21 cellular contexts compared by ENCODE assay signal in the genomic region with DNA sequence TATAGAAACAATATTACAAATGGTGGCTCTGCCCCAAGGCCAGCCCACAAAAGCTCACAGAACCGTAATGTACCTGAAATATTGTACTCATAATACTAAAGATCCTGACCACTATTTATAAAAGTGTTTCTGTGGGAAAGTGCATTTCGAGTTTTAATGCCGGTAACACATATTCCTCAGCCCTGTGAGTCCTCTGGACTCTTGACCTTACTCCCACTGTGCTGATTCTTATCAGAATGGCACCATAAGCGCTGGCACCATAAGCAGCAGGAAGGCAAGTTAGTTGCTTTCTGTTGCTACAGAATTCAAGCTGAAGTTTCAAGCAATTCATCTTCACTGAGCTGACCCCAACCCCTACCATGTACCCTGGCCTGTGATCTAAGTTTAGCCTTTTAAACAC. TPM values are rescaled to one million over a fixed set of nuclear protein-coding genes. Genes with fewer than 3 reads are reported as not detected.
DNase-seq lines count a peak whose midpoint lies in the region; ATAC-seq, FAIRE-seq and TF ChIP-seq lines count a peak whose summit lies in the region.
"Had no signal": no experiment of that assay in that cellular context is flagged by ENCODE, and none has a peak within 500 bp of the region (broad histone marks: within the 10 kb centered on the region; RNA-seq: fewer than 3 reads in every experiment).

No MANE protein-coding gene starts in this region.

- no peaks in the 10 kb centered on the region for H3F3A ChIP-seq in GM23338 (replicated peaks; ENCODE audit: low read depth)

- H3K9me3 Mint-ChIP-seq in GM23338, result no peaks in the 10 kb centered on the region; the same call in 2 of the 3 replicates
- H3K9me3 Mint-ChIP-seq: CD4-positive, alpha-beta T cell; HFFc6 had no signal

- H4K20me1 ChIP-seq in GM23338 (replicated peaks; ENCODE audit: insufficient read depth), result no peaks in the 10 kb centered on the region
- no peaks in the 10 kb centered on the region for H4K20me1 ChIP-seq in hepatocyte (ENCODE audit: insufficient read depth, poor library complexity, severe bottlenecking)

- H3K9ac ChIP-seq in liver (ENCODE audit: low read depth in 1 of 2, low read length in 2 of 2), result no peak overlapping the region
- H3K9ac ChIP-seq in trophoblast cell (ENCODE audit: low read length), result no peak overlapping the region

- no peak overlapping the region for H3K4me3 Mint-ChIP-seq in GM23338
- H3K4me3 Mint-ChIP-seq: CD4-positive, alpha-beta T cell; HFFc6 had no signal

- no peaks in the 10 kb centered on the region for H3K27me3 ChIP-seq in GM23338 (ENCODE audit: insufficient read depth)
- no peaks in the 10 kb centered on the region for H3K27me3 ChIP-seq in hepatocyte
- no peaks in the 10 kb centered on the region for H3K27me3 ChIP-seq in liver (ENCODE audit: control insufficient read depth in 4 of 4, insufficient read depth in 4 of 4, low read length in 3 of 4)
- no peaks in the 10 kb centered on the region for H3K27me3 ChIP-seq in small intestine (ENCODE audit: control insufficient read depth in 2 of 2, insufficient read depth in 2 of 2, low read length in 2 of 2)
- H3K27me3 ChIP-seq in trophoblast cell (ENCODE audit: insufficient read depth, low read length), result no peaks in the 10 kb centered on the region

- ATAC-seq in GM23338, result no peak
- ATAC-seq: A549, HCT116, K562 had no signal

- TF ChIP-seq CTCF in GM23338 (conservative IDR thresholded peaks at IDR 0.05; ENCODE audit: low read depth in 2 of 2) (no peak), hepatocyte (IDR thresholded peaks at IDR 0.05; ENCODE audit: poor library complexity) (no peak), liver (IDR thresholded peaks at IDR 0.05; ENCODE audit: low read depth, low read length, missing input control) (no peak), coronary artery (IDR thresholded peaks at IDR 0.05) (no peak)

- H3K14ac ChIP-seq in trophoblast cell (ENCODE audit: low read length), result no peak overlapping the region

- no peak overlapping the region for H3K23ac ChIP-seq in trophoblast cell (ENCODE audit: low read length)

- peaks cover 9% of the 10 kb centered on the region; the same call in 2 of the 3 replicates for H3K4me1 Mint-ChIP-seq in GM23338

- no peak overlapping the region for H4K12ac ChIP-seq in trophoblast cell (ENCODE audit: low read depth, low read length)

- H3K4ac ChIP-seq in trophoblast cell (ENCODE audit: low read depth, low read length), result no peak overlapping the region

- H3K79me1 ChIP-seq in trophoblast cell (ENCODE audit: low read length), result no peaks in the 10 kb centered on the region

- H3K79me2 ChIP-seq in GM23338 (replicated peaks; ENCODE audit: insufficient read depth) (no peaks in the 10 kb centered on the region), hepatocyte (no peaks in the 10 kb centered on the region), trophoblast cell (ENCODE audit: control insufficient read depth, insufficient read depth, low read length, poor library complexity) (no peaks in the 10 kb centered on the region)

- peak; percentile 10 to 42 for TF ChIP-seq RAD21 in liver (IDR thresholded peaks at IDR 0.05)

- no peaks in the 10 kb centered on the region for H3K9me2 ChIP-seq in GM23338 (ENCODE audit: insufficient read depth)
- no peaks in the 10 kb centered on the region for H3K9me2 ChIP-seq in hepatocyte (replicated peaks; ENCODE audit: insufficient read depth)

- H4K91ac ChIP-seq in trophoblast cell (ENCODE audit: low read depth, low read length), result no peak overlapping the region

- H2AK5ac ChIP-seq in trophoblast cell (ENCODE audit: low read length), result no peak overlapping the region

- H3K9me3 ChIP-seq in hepatocyte (ENCODE audit: low read depth) (no peaks in the 10 kb centered on the region), liver (ENCODE audit: control insufficient read depth in 4 of 4, low read length in 3 of 4) (no peaks in the 10 kb centered on the region), small intestine (ENCODE audit: control insufficient read depth, low read depth) (no peaks in the 10 kb centered on the region), trophoblast cell (ENCODE audit: insufficient read depth, low read depth, low read length) (no peaks in the 10 kb centered on the region)
- H3K9me3 ChIP-seq: A549 had no signal

- no peaks in the 10 kb centered on the region for H3K27me3 Mint-ChIP-seq in GM23338 (ENCODE audit: insufficient read depth, low read depth, poor library complexity)
- H3K27me3 Mint-ChIP-seq: CD4-positive, alpha-beta T cell had no signal

- FAIRE-seq in small intestine (lab: Jason Lieb, UNC), result no peak
- FAIRE-seq: A549, GM12892, K562 had no signal

- H2AFZ ChIP-seq in GM23338 (peak overlapping the region; percentile 14; the same call in 1 of the 2 replicates), hepatocyte (no peak overlapping the region), trophoblast cell (ENCODE audit: insufficient read depth, low read length, poor library complexity) (no peak overlapping the region)

- H2BK5ac ChIP-seq in trophoblast cell (ENCODE audit: low read depth, low read length, poor library complexity), result no peak overlapping the region

- H2BK120ac ChIP-seq in trophoblast cell (ENCODE audit: insufficient read depth, low read length, poor library complexity), result no peak overlapping the region

- H3K36me3 ChIP-seq in GM23338 (ENCODE audit: insufficient read depth) (no peaks in the 10 kb centered on the region), hepatocyte (replicated peaks; ENCODE audit: insufficient read depth, low read depth) (no peaks in the 10 kb centered on the region), liver (ENCODE audit: control insufficient read depth in 4 of 4, insufficient read depth in 3 of 4, low read depth in 1 of 4, low read length in 3 of 4) (no peaks in the 10 kb centered on the region), small intestine (ENCODE audit: control insufficient read depth in 2 of 2, insufficient read depth in 2 of 2, low read length in 2 of 2) (no peaks in the 10 kb centered on the region), trophoblast cell (ENCODE audit: control insufficient read depth in 1 of 2, insufficient read depth in 2 of 2, low read length in 2 of 2) (no peaks in the 10 kb centered on the region)

- H3K4me1 ChIP-seq in GM23338 (ENCODE audit: insufficient read depth), result no peaks in the 10 kb centered on the region; the same call in 1 of the 2 replicates
- peaks cover 11% of the 10 kb centered on the region for H3K4me1 ChIP-seq in hepatocyte (ENCODE audit: insufficient read depth)
- peaks cover 0 to 25% (median 19%) of the 10 kb centered on the region in 4 donors for H3K4me1 ChIP-seq in liver (ENCODE audit: control insufficient read depth in 4 of 4, insufficient read depth in 4 of 4, low read length in 3 of 4)
- H3K4me1 ChIP-seq in small intestine (ENCODE audit: control insufficient read depth in 2 of 2, insufficient read depth in 1 of 2, low read depth in 1 of 2, low read length in 1 of 2), result peaks cover 3 to 12% of the 10 kb centered on the region in 2 donors
- peaks cover 0 to 1% of the 10 kb centered on the region in 2 experiments for H3K4me1 ChIP-seq in trophoblast cell (ENCODE audit: control insufficient read depth in 1 of 2, insufficient read depth in 2 of 2, low read length in 2 of 2)
- H3K4me1 ChIP-seq: A549 had no signal

- H3K18ac ChIP-seq in trophoblast cell (ENCODE audit: low read length), result no peak overlapping the region

- H3K4me2 ChIP-seq in GM23338 (no peak overlapping the region), hepatocyte (peak overlapping the region; percentile 32), trophoblast cell (ENCODE audit: low read length) (no peak overlapping the region)
- H3K4me2 ChIP-seq: A549 had no signal

- no peak overlapping the region for H3K4me3 ChIP-seq in GM23338
- no peak overlapping the region for H3K4me3 ChIP-seq in hepatocyte
- H3K4me3 ChIP-seq in liver (ENCODE audit: low read depth in 1 of 3, low read length in 3 of 3), result no peak overlapping the region
- no peak overlapping the region for H3K4me3 ChIP-seq in small intestine (ENCODE audit: low read depth in 1 of 2, low read length in 2 of 2)
- no peak overlapping the region for H3K4me3 ChIP-seq in trophoblast cell (ENCODE audit: low read depth, low read length)
- no peak overlapping the region for H3K4me3 ChIP-seq in coronary artery
- H3K4me3 ChIP-seq: A549, K562 had no signal

- H2BK12ac ChIP-seq in trophoblast cell (ENCODE audit: low read length), result no peak overlapping the region

- H3K27ac Mint-ChIP-seq in GM23338, result no peak overlapping the region
- H3K27ac Mint-ChIP-seq: CD4-positive, alpha-beta T cell; HFFc6 had no signal

- no peaks in the 10 kb centered on the region; the same call in 2 of the 3 replicates for H3K36me3 Mint-ChIP-seq in GM23338 (ENCODE audit: low read depth)

- DNase-seq in GM23338 (ENCODE audit: low spot score), result no peak
- DNase-seq in hepatocyte (ENCODE audit: low spot score), result peak; percentile 26
- DNase-seq in small intestine, result peak; percentile 74
- DNase-seq in trophoblast cell, result no peak
- no peak for DNase-seq in coronary artery (ENCODE audit: low spot score)
- DNase-seq in activated CD4-positive, alpha-beta T cell treated with anti-CD3 and anti-CD28 coated beads for 48 hours, result no peak
- DNase-seq: AML-193; CD4-positive, alpha-beta T cell; DMS153; GDM1; GOT3; H7; HFFc6; IMR-90 had no signal

- whole genome bisulfite sequencing in hepatocyte (ENCODE audit: low lambda C conversion rate, missing lambda C conversion rate), result 48% methylated on average over 4 of the region's 4 CpGs
- 31% methylated on average over 4 of the region's 4 CpGs for WGBS in liver
- WGBS in small intestine, 3 donors, result 33 to 58% (median 47%) methylated on average over 3 to 4 of the region's 4 CpGs
- no CpG with 5 or more reads among the region's 4 CpGs for WGBS in trophoblast cell (ENCODE audit: extremely low coverage, insufficient coverage, insufficient read length)

- no peak overlapping the region for H4K8ac ChIP-seq in trophoblast cell (ENCODE audit: low read depth, low read length)

- H3K27ac ChIP-seq in GM23338 (ENCODE audit: low read depth) (no peak overlapping the region), hepatocyte (peak overlapping the region; percentile 68), liver (ENCODE audit: low read depth in 1 of 2, low read length in 2 of 2) (peak overlapping the region; percentile 24 to 42), small intestine (ENCODE audit: low read depth in 1 of 2, low read length in 1 of 2) (peak overlapping the region in 1 of 2 donors; percentile 74), trophoblast cell (ENCODE audit: low read depth, low read length) (no peak overlapping the region), coronary artery (no peak overlapping the region)
- H3K27ac ChIP-seq: 22Rv1, A549, C4-2B had no signal

TF ChIP-seq in GM23338, 12 proteins besides CTCF, POLR2A, EP300 and RAD21 (continues in another document):
- no peak for TF ChIP-seq EZH2phosphoT487 (IDR thresholded peaks at IDR 0.05; ENCODE audit: unreplicated experiment)

TF ChIP-seq in liver, 16 proteins besides CTCF, POLR2A, EP300 and RAD21 (continues in another document):
- TF ChIP-seq JUND (IDR thresholded peaks at IDR 0.05), result peak; percentile 31 to 41
- peak; percentile 86 for TF ChIP-seq YY1 (IDR thresholded peaks at IDR 0.05)
- TF ChIP-seq FOXA2 (IDR thresholded peaks at IDR 0.05), result no peak

RNA-seq across cellular contexts. Expression of gene MED13, which starts 36.4 kb away (rescaled TPM):
- total RNA-seq in GM23338 (2014; rRNA removed; shearing (Covaris generic)), result 45.8 and 47.1 TPM in 2 replicates
- polyA plus RNA-seq in GM23338 (2016; fragmentation: Nextera tagmentation; extraction: Ambion mirVana) (11.8 and 13.0 TPM in 2 replicates), hepatocyte (4.7 and 6.6 TPM in 2 replicates), liver (1 to 10 TPM; 6.6 to 7.7 TPM), small intestine (1 to 10 TPM; 7.3 to 10.0 (median 8.9) TPM)
- total RNA-seq in hepatocyte (49.7 and 51.2 TPM in 2 replicates), liver (10 to 100 TPM; 44.2 to 64.0 TPM)
- polyA plus RNA-seq in trophoblast cell (2013), result 93.8 and 101 TPM in 2 replicates

Comparison
In these comparisons a context has a peak if more than half of its experiments do, and no peak if none do; other contexts are left out.
1. DNase-seq: peak in hepatocyte (single experiment) and small intestine (single experiment); none in GM23338 (single experiment), trophoblast cell (0 of 2), coronary artery (single experiment) and activated CD4-positive, alpha-beta T cell treated with anti-CD3 and anti-CD28 coated beads for 48 hours (single experiment).
2. H3K27ac ChIP-seq: peak in hepatocyte (single experiment) and liver (2 of 2); none in GM23338 (single experiment), trophoblast cell (single experiment) and coronary artery (0 of 2).